8 cellular contexts compared by ENCODE assay signal in the genomic region with DNA sequence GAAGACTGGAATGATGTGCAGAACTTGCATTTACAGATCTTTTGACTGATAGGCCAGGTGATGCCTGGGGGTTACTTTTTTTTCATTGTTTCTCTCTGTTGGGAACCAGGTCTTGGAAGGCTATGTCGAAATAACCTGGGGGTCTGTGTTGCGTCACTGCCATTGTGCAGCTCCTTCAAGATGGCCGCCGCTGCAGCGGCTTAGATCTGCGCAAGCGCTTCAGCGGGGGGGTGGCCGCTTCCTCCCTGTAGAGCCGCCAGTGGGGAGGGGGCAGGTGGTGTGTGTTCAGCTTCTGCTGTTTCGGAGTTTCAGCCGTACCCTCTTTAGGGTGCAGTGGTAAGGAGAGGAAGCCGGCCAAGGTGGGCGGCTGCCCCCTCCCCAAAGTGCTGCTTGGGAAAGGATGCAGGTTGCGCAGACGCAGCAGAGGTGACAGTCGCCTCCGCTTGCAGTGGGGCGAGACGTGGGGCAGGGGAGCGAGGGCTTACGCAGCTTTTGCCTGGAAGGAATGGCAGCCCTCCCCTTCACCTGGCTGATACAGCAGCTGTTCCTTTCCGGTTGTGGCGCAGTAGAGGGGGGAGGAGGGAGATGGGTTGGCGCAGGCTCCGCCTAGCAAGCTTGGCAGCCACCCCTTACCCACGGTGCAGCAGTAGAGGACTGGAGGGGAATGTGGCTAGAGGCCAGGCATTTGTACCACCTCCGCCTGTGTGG. TPM values are rescaled to one million over a fixed set of nuclear protein-coding genes. Genes with fewer than 3 reads are reported as not detected.
DNase-seq lines count a peak whose midpoint lies in the region; ATAC-seq and TF ChIP-seq lines count a peak whose summit lies in the region.

No MANE protein-coding gene starts in this region.

- H3K27ac ChIP-seq in HUES6 (ENCODE audit: low read depth, low read length) = peak overlapping the region; percentile 89; the same call in 1 of the 2 replicates
- H3K27ac ChIP-seq in ovary = peak overlapping the region; percentile 82 to 84
- H3K27ac ChIP-seq in thyroid gland = peak overlapping the region; percentile 72 to 86 (median 78)

- TF ChIP-seq CTCF in glutamatergic neuron (IDR thresholded peaks at IDR 0.05; ENCODE audit: partially characterized antibody, unreplicated experiment) (no peak), ovary (IDR thresholded peaks at IDR 0.05) (peak in 1 of 3 donors; percentile 12), thyroid gland (IDR thresholded peaks at IDR 0.05) (no peak)

- H3K9me3 Mint-ChIP-seq in activated naive CD4-positive, alpha-beta T cell treated with anti-CD3 and anti-CD28 coated beads, Interleukin-2, amount 50 U/mL, for 72 hours = peaks cover 8 to 10% of the 10 kb centered on the region in 2 donors
- peaks cover 19% of the 10 kb centered on the region for H3K9me3 Mint-ChIP-seq in glutamatergic neuron (ENCODE audit: unreplicated experiment)

- peak overlapping the region; percentile 86 to 89 for H3K27ac Mint-ChIP-seq in activated naive CD4-positive, alpha-beta T cell treated with anti-CD3 and anti-CD28 coated beads, Interleukin-2, amount 50 U/mL, for 72 hours
- peak overlapping the region; percentile 98 for H3K27ac Mint-ChIP-seq in glutamatergic neuron (ENCODE audit: unreplicated experiment)

- TF ChIP-seq POLR2A in ovary (IDR thresholded peaks at IDR 0.05) = no peak
- peak in 1 of 2 donors; percentile 76 for TF ChIP-seq POLR2A in thyroid gland (IDR thresholded peaks at IDR 0.05)

- peak overlapping the region; percentile 99 for H3K9ac ChIP-seq in HUES6 (ENCODE audit: low read length)

- peaks cover 11% of the 10 kb centered on the region for H3K27me3 Mint-ChIP-seq in glutamatergic neuron (ENCODE audit: unreplicated experiment)

- TF ChIP-seq EP300 in ovary (IDR thresholded peaks at IDR 0.05) = no peak

- peak; percentile 82 for DNase-seq in COR-L47 (lab: John Stamatoyannopoulos, UW)
- DNase-seq in SHP77 treated with DMSO at 0.1 percent for 48 hours (lab: John Stamatoyannopoulos, UW) = peak; percentile 89
- peak; percentile 55 to 77 for DNase-seq in activated naive CD4-positive, alpha-beta T cell treated with anti-CD3 and anti-CD28 coated beads, Interleukin-2, amount 50 U/mL, for 72 hours (ENCODE audit: low spot score in 2 of 2)
- DNase-seq in glutamatergic neuron = peak; percentile 80
- peak; percentile 57 to 80 (median 75) for DNase-seq in ovary
- DNase-seq in thyroid gland = peak; percentile 87

- peak overlapping the region; percentile 93 for H3K4me3 Mint-ChIP-seq in glutamatergic neuron (ENCODE audit: unreplicated experiment)

- peaks cover 22 to 36% of the 10 kb centered on the region in 2 donors for H3K36me3 Mint-ChIP-seq in activated naive CD4-positive, alpha-beta T cell treated with anti-CD3 and anti-CD28 coated beads, Interleukin-2, amount 50 U/mL, for 72 hours
- peaks cover 6% of the 10 kb centered on the region for H3K36me3 Mint-ChIP-seq in glutamatergic neuron (ENCODE audit: unreplicated experiment)

- WGBS in ovary, 3 donors = 48 to 53% (median 50%) methylated on average over 28 of the region's 28 CpGs
- 64 to 66% methylated on average over 20 to 24 of the region's 28 CpGs for WGBS in thyroid gland, 2 donors

- H3K4me3 ChIP-seq in HUES6 (ENCODE audit: low read depth, low read length) = peak overlapping the region; percentile 82
- H3K4me3 ChIP-seq in ovary = peak overlapping the region; percentile 73
- peak overlapping the region; percentile 48 to 98 (median 67) for H3K4me3 ChIP-seq in thyroid gland (replicated peaks in 1 of 3)

- peak; percentile 66 for ATAC-seq in GM21360 (IDR thresholded peaks at IDR 0.05; ENCODE audit: unreplicated experiment)
- peak; percentile 74 to 86 for ATAC-seq in activated naive CD4-positive, alpha-beta T cell treated with anti-CD3 and anti-CD28 coated beads, Interleukin-2, amount 50 U/mL, for 72 hours

- intact Hi-C loops in ovary (cut with DNase I) (no loop called here), thyroid gland (cut with DNase I) (no loop called here)

- peaks cover 4% of the 10 kb centered on the region for H3K4me1 Mint-ChIP-seq in glutamatergic neuron (ENCODE audit: low read depth, unreplicated experiment)

- no peaks in the 10 kb centered on the region for H3K27me3 ChIP-seq in HUES6 (ENCODE audit: control insufficient read depth, insufficient read depth, low read length)
- H3K27me3 ChIP-seq in ovary = no peaks in the 10 kb centered on the region
- H3K27me3 ChIP-seq in thyroid gland = no peaks in the 10 kb centered on the region

- H3K36me3 ChIP-seq in HUES6 (ENCODE audit: control insufficient read depth, insufficient read depth, low read length) (peaks cover 34% of the 10 kb centered on the region), ovary (no peaks in the 10 kb centered on the region), thyroid gland (no peaks in the 10 kb centered on the region)

- H3K9me3 ChIP-seq in HUES6 (ENCODE audit: control insufficient read depth, insufficient read depth, low read depth, low read length) (peaks cover 10% of the 10 kb centered on the region; the same call in 1 of the 2 replicates), ovary (peaks cover 0 to 3% of the 10 kb centered on the region in 2 donors), thyroid gland (no peaks in the 10 kb centered on the region)

- H3K4me1 ChIP-seq in HUES6 (ENCODE audit: control insufficient read depth, insufficient read depth, low read length) (peaks cover 22% of the 10 kb centered on the region), ovary (ENCODE audit: insufficient read depth) (no peaks in the 10 kb centered on the region), thyroid gland (peaks cover 0 to 7% of the 10 kb centered on the region in 2 donors)

RNA-seq across cellular contexts. Expression of gene SNRPN, which starts 1.5 kb away (rescaled TPM):
- 10 to 100 TPM; 48.1 to 58.7 TPM for total RNA-seq in activated naive CD4-positive, alpha-beta T cell treated with anti-CD3 and anti-CD28 coated beads, Interleukin-2, amount 50 U/mL, for 72 hours
- total RNA-seq in glutamatergic neuron (ENCODE audit: unreplicated experiment) (284 TPM), ovary (100 to 1,000 TPM; 109 to 223 (median 137) TPM), thyroid gland (100 to 1,000 TPM; 413 to 706 (median 631) TPM)
- polyA plus RNA-seq in ovary = 100 to 1,000 TPM; 157 to 160 TPM

RNA-seq across cellular contexts. Expression of gene SNURF, which starts 1.5 kb away (rescaled TPM):
- 10 to 100 TPM; 17.2 to 30.7 TPM for total RNA-seq in activated naive CD4-positive, alpha-beta T cell treated with anti-CD3 and anti-CD28 coated beads, Interleukin-2, amount 50 U/mL, for 72 hours
- total RNA-seq in glutamatergic neuron (ENCODE audit: unreplicated experiment) (41.9 TPM), ovary (10 to 100 TPM in 6 of 7 donors, 1 to 10 TPM in 1; 9.2 to 37.0 (median 25.0) TPM), thyroid gland (10 to 100 TPM; 42.9 to 65.2 (median 54.1) TPM)
- polyA plus RNA-seq in ovary = 10 to 100 TPM in 1 of 2 donors, 1 to 10 TPM in 1; 3.9 to 54.8 TPM

Comparison
In these comparisons a context has a peak if more than half of its experiments do, and no peak if none do; other contexts are left out.
1. Peak in every context shown above with its lines: DNase-seq, ATAC-seq, H3K4me3 ChIP-seq and H3K27ac ChIP-seq.